ENCODE assay signal across 19 cellular contexts in genomic region chr12:70449074-70449757, GRCh38.
A peak's percentile ranks its signal among the peaks of the same experiment; 100 is the strongest.
DNase-seq lines count a peak whose midpoint lies in the region; ATAC-seq and TF ChIP-seq lines count a peak whose summit lies in the region.
"Had no signal": no experiment of that assay in that cellular context is flagged by ENCODE, and none has a peak within 500 bp of the region (broad histone marks: within the 10 kb centered on the region; RNA-seq: fewer than 3 reads in every experiment).

No MANE protein-coding gene starts in this region.

- H4K8ac ChIP-seq in mesendoderm (ENCODE audit: low read depth, low read length): no peak overlapping the region

- no peak overlapping the region for H3K56ac ChIP-seq in mesendoderm (ENCODE audit: low read length)

- TF ChIP-seq CTCF in lower lobe of right lung (IDR thresholded peaks at IDR 0.05): no peak

- H3K4me2 ChIP-seq in mesendoderm (ENCODE audit: low read length): no peak overlapping the region
- H3K4me2 ChIP-seq: BLaER1 had no signal

- H3K27me3 ChIP-seq in lower lobe of right lung (ENCODE audit: low read depth) (no peaks in the 10 kb centered on the region), mesendoderm (ENCODE audit: insufficient read depth, low read length, poor library complexity) (no peaks in the 10 kb centered on the region)
- H3K27me3 ChIP-seq: BLaER1, tibial nerve had no signal

- H2BK15ac ChIP-seq in mesendoderm (replicated peaks; ENCODE audit: low read depth): no peak overlapping the region

- H3K79me1 ChIP-seq in mesendoderm (ENCODE audit: low read length): no peaks in the 10 kb centered on the region

- no peak overlapping the region for H3K9ac ChIP-seq in mesendoderm (ENCODE audit: low read length)
- H3K9ac ChIP-seq: BLaER1 had no signal

- H3K9me3 ChIP-seq in lower lobe of right lung: peaks cover 20% of the 10 kb centered on the region

- H3K23ac ChIP-seq in mesendoderm (ENCODE audit: low read length): no peak overlapping the region

- no peak overlapping the region for H4K5ac ChIP-seq in mesendoderm (ENCODE audit: low read length)

- no peaks in the 10 kb centered on the region for H3K79me2 ChIP-seq in mesendoderm (ENCODE audit: control insufficient read depth, insufficient read depth, low read length)

- no peak overlapping the region for H3K4me3 ChIP-seq in lower lobe of right lung
- H3K4me3 ChIP-seq in mesendoderm (ENCODE audit: low read length): no peak overlapping the region
- H3K4me3 ChIP-seq: BLaER1, K562, tibial nerve had no signal

- WGBS in mesendoderm (ENCODE audit: extremely low coverage, insufficient coverage, low lambda C conversion rate): no CpG with 5 or more reads among the region's 13 CpGs

- no peak overlapping the region for H2BK5ac ChIP-seq in mesendoderm (ENCODE audit: low read length)

- H3K4me1 ChIP-seq in lower lobe of right lung: no peaks in the 10 kb centered on the region
- H3K4me1 ChIP-seq in mesendoderm (ENCODE audit: control insufficient read depth, low read depth, low read length): no peaks in the 10 kb centered on the region
- H3K4me1 ChIP-seq: BLaER1, tibial nerve had no signal

- no peak overlapping the region for H3K4ac ChIP-seq in mesendoderm (ENCODE audit: low read depth, low read length)

- ATAC-seq in GM21515 (IDR thresholded peaks at IDR 0.05; ENCODE audit: unreplicated experiment) (no peak), lower lobe of right lung (no peak)
- ATAC-seq: K562; left cardiac atrium; Right ventricle myocardium inferior; stimulated activated naive B cell treated with anti-CD40 and anti-IgM and Interleukin-4, amounts not matched to agents 10 μg/mL and 1 μg/mL and 100 μg/mL, for 72 hours had no signal

- no peak overlapping the region for H3K18ac ChIP-seq in mesendoderm (ENCODE audit: low read length)

- intact Hi-C loops in lower lobe of right lung (cut with DNase I): no loop called here

- DNase-seq in ELR (ENCODE audit: low read depth) (peak; percentile 18), M059J (ENCODE audit: low read depth) (peak; percentile 91), astrocyte of the hippocampus (ENCODE audit: low read depth, low spot score) (peak; percentile 18), renal cortical epithelial cell (ENCODE audit: low read depth) (peak; percentile 32), lower lobe of right lung (no peak), mesendoderm (no peak)
- DNase-seq: activated CD8-positive, alpha-beta memory T cell treated with anti-CD3 and anti-CD28 coated beads for 24 hours; DMS79 treated with DMSO at 0.1 percent for 48 hours; left cardiac atrium; midbrain; NCI-H1092; NCI-H2107; stimulated activated CD4-positive, alpha-beta T cell treated with anti-CD3 and anti-CD28 coated beads, Interleukin-12 subunit alpha, Interleukin-12 subunit beta, amount 100 ng/mL, for 4 hours; stimulated activated naive B cell treated with anti-CD40 and anti-IgM and Interleukin-4, amounts not matched to agents 10 μg/mL and 1 μg/mL and 100 μg/mL, for 72 hours had no signal

- no peaks in the 10 kb centered on the region for H3K36me3 ChIP-seq in lower lobe of right lung
- H3K36me3 ChIP-seq in mesendoderm (ENCODE audit: control insufficient read depth, insufficient read depth, low read length): no peaks in the 10 kb centered on the region
- H3K36me3 ChIP-seq: BLaER1 had no signal

- no peak overlapping the region for H3K27ac ChIP-seq in lower lobe of right lung
- no peak overlapping the region for H3K27ac ChIP-seq in mesendoderm (ENCODE audit: low read depth, low read length)
- H3K27ac ChIP-seq: BLaER1, tibial nerve had no signal

- H2BK120ac ChIP-seq in mesendoderm (ENCODE audit: low read depth, low read length): no peak overlapping the region

- no peak overlapping the region for H2AK5ac ChIP-seq in mesendoderm (ENCODE audit: low read length)

Comparison
In these comparisons a context has a peak if more than half of its experiments do, and no peak if none do; other contexts are left out.
1. DNase-seq: peak in ELR (single experiment), M059J (single experiment), astrocyte of the hippocampus (single experiment) and renal cortical epithelial cell (single experiment); none in lower lobe of right lung (single experiment) and mesendoderm (single experiment).